8 cellular contexts compared by ENCODE assay signal in genomic region chr6:36027501-36028087, GRCh38. TPM values are rescaled to one million over a fixed set of nuclear protein-coding genes. Genes with fewer than 3 reads are reported as not detected.
DNase-seq lines count a peak whose midpoint lies in the region; ATAC-seq and TF ChIP-seq lines count a peak whose summit lies in the region.

TSS of gene MAPK14 (plus strand) at chr6:36027808. CDS start at chr6:36028158, 350 bp downstream.

- H3K36me3 Mint-ChIP-seq in T-helper 2 cell treated with Interferon-gamma antibody and Interleukin-4, amounts not matched to agents 5 μg/mL and 100 μg/mL, for 36 hours (ENCODE audit: low read depth): peaks cover 18% of the 10 kb centered on the region

- peak; percentile 96 for TF ChIP-seq POLR2A in GM18505 (IDR thresholded peaks at IDR 0.05; ENCODE audit: borderline replicate concordance, extremely low read depth, insufficient read depth, insufficient read length)
- TF ChIP-seq POLR2A in uterus (IDR thresholded peaks at IDR 0.05): peak; percentile 93 to 94

- peaks cover 27% of the 10 kb centered on the region for H3K4me1 Mint-ChIP-seq in T-helper 2 cell treated with Interferon-gamma antibody and Interleukin-4, amounts not matched to agents 5 μg/mL and 100 μg/mL, for 36 hours (ENCODE audit: low read depth)

- no peaks in the 10 kb centered on the region for H3K9me3 Mint-ChIP-seq in T-helper 2 cell treated with Interferon-gamma antibody and Interleukin-4, amounts not matched to agents 5 μg/mL and 100 μg/mL, for 36 hours

- no peaks in the 10 kb centered on the region for H3K9me3 ChIP-seq in ascending aorta
- no peaks in the 10 kb centered on the region for H3K9me3 ChIP-seq in right atrium auricular region
- no peaks in the 10 kb centered on the region for H3K9me3 ChIP-seq in uterus

- H3K27ac Mint-ChIP-seq in T-helper 2 cell treated with Interferon-gamma antibody and Interleukin-4, amounts not matched to agents 5 μg/mL and 100 μg/mL, for 36 hours: peak within 1 kb of the TSS; percentile 87

- peak; percentile 93 to 97 (median 93) for TF ChIP-seq CTCF in ascending aorta (IDR thresholded peaks at IDR 0.05)
- peak; percentile 80 to 94 for TF ChIP-seq CTCF in right atrium auricular region (IDR thresholded peaks at IDR 0.05)
- TF ChIP-seq CTCF in uterus (IDR thresholded peaks at IDR 0.05): peak; percentile 93 to 98 (median 97)

- no peaks in the 10 kb centered on the region for H3K27me3 ChIP-seq in ascending aorta
- peaks cover 0 to 4% of the 10 kb centered on the region in 2 donors for H3K27me3 ChIP-seq in right atrium auricular region
- H3K27me3 ChIP-seq in uterus: no peaks in the 10 kb centered on the region

- H3K4me3 Mint-ChIP-seq in T-helper 2 cell treated with Interferon-gamma antibody and Interleukin-4, amounts not matched to agents 5 μg/mL and 100 μg/mL, for 36 hours: peak within 1 kb of the TSS; percentile 97

- DNase-seq in NCI-H1930 (lab: John Stamatoyannopoulos, UW) (peak; percentile 99 to 100), ascending aorta (ENCODE audit: low spot score in 2 of 2) (peak; percentile 97 to 100), right atrium auricular region (ENCODE audit: low spot score) (peak; percentile 100), pulmonary artery endothelial cell (ENCODE audit: low read depth, low spot score) (peak; percentile 99), uterus (peak; percentile 99 to 100)
- peak; percentile 98 for DNase-seq in T-helper 2 cell treated with Interferon-gamma antibody and Interleukin-4, amounts not matched to agents 5 μg/mL and 100 μg/mL, for 36 hours (ENCODE audit: low spot score)

- H3K4me1 ChIP-seq in ascending aorta: peaks cover 0 to 35% of the 10 kb centered on the region in 2 donors
- peaks cover 0 to 42% of the 10 kb centered on the region in 2 donors for H3K4me1 ChIP-seq in right atrium auricular region
- peaks cover 4 to 9% of the 10 kb centered on the region in 2 donors for H3K4me1 ChIP-seq in uterus

- intact Hi-C loops in ascending aorta (cut with DNase I) (loop anchor here (1.0 to 5.0 kb wide), 4 partner anchors 68 to 530 kb away; partner anchors contain the start of genes BRPF3 and TEAD3), uterus (cut with DNase I; ENCODE audit: low total_unique reads) (loop anchor here (5.0 to 10.0 kb wide), 2 partner anchors 70 to 167 kb away; partner anchors contain the start of gene BRPF3)

- H3K27me3 Mint-ChIP-seq in T-helper 2 cell treated with Interferon-gamma antibody and Interleukin-4, amounts not matched to agents 5 μg/mL and 100 μg/mL, for 36 hours (ENCODE audit: low read depth): peaks cover 25% of the 10 kb centered on the region

- H3K4me3 ChIP-seq in ascending aorta: peak within 1 kb of the TSS; percentile 97 to 98
- H3K4me3 ChIP-seq in right atrium auricular region: peak within 1 kb of the TSS; percentile 82 to 99
- H3K4me3 ChIP-seq in uterus: peak within 1 kb of the TSS; percentile 55 to 91

- H3K36me3 ChIP-seq in ascending aorta (no peaks in the 10 kb centered on the region), right atrium auricular region (no peaks in the 10 kb centered on the region), uterus (no peaks in the 10 kb centered on the region)

- H3K27ac ChIP-seq in ascending aorta (peak within 1 kb of the TSS; percentile 85 to 94), right atrium auricular region (peak within 1 kb of the TSS; percentile 81 to 93), uterus (peak within 1 kb of the TSS; percentile 86 to 94)

- ATAC-seq in GM18505 (IDR thresholded peaks at IDR 0.05; ENCODE audit: unreplicated experiment) (peak; percentile 87), HG02973 (IDR thresholded peaks at IDR 0.05; ENCODE audit: unreplicated experiment) (peak; percentile 87)

RNA-seq across cellular contexts. Expression of gene MAPK14, which starts in this region (rescaled TPM):
- total RNA-seq in ascending aorta (37.3 TPM), right atrium auricular region (10 to 100 TPM; 39.1 to 46.7 TPM), pulmonary artery endothelial cell (59.4 and 69.6 TPM in 2 replicates), uterus (100 to 1,000 TPM in 2 of 4 donors, 10 to 100 TPM in 2; 62.0 to 117 (median 86.2) TPM)

Comparison
In these comparisons a context has a peak if more than half of its experiments do, and no peak if none do; other contexts are left out.
1. Peak in every context shown above with its lines: DNase-seq, ATAC-seq, H3K4me3 ChIP-seq and H3K27ac ChIP-seq.